In genomic region chr16:3152273-3153076, GRCh38 we compare ENCODE assay signal across 1 cellular context.
TF ChIP-seq lines count a peak whose summit lies in the region.

No MANE protein-coding gene starts in this region.

TF ChIP-seq in WTC11, 78 proteins besides CTCF, POLR2A, EP300 and RAD21 (continued from another document):
- TF ChIP-seq, protein P1, sequence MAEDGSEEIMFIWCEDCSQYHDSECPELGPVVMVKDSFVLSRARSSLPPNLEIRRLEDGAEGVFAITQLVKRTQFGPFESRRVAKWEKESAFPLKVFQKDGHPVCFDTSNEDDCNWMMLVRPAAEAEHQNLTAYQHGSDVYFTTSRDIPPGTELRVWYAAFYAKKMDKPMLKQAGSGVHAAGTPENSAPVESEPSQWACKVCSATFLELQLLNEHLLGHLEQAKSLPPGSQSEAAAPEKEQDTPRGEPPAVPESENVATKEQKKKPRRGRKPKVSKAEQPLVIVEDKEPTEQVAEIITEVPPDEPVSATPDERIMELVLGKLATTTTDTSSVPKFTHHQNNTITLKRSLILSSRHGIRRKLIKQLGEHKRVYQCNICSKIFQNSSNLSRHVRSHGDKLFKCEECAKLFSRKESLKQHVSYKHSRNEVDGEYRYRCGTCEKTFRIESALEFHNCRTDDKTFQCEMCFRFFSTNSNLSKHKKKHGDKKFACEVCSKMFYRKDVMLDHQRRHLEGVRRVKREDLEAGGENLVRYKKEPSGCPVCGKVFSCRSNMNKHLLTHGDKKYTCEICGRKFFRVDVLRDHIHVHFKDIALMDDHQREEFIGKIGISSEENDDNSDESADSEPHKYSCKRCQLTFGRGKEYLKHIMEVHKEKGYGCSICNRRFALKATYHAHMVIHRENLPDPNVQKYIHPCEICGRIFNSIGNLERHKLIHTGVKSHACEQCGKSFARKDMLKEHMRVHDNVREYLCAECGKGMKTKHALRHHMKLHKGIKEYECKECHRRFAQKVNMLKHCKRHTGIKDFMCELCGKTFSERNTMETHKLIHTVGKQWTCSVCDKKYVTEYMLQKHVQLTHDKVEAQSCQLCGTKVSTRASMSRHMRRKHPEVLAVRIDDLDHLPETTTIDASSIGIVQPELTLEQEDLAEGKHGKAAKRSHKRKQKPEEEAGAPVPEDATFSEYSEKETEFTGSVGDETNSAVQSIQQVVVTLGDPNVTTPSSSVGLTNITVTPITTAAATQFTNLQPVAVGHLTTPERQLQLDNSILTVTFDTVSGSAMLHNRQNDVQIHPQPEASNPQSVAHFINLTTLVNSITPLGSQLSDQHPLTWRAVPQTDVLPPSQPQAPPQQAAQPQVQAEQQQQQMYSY (CRISPR knock-in tag; IDR thresholded peaks at IDR 0.05) = no peak
- TF ChIP-seq ATF2 (CRISPR knock-in tag; IDR thresholded peaks at IDR 0.05; ENCODE audit: borderline replicate concordance, low read depth) = no peak
- TF ChIP-seq, protein P2, sequence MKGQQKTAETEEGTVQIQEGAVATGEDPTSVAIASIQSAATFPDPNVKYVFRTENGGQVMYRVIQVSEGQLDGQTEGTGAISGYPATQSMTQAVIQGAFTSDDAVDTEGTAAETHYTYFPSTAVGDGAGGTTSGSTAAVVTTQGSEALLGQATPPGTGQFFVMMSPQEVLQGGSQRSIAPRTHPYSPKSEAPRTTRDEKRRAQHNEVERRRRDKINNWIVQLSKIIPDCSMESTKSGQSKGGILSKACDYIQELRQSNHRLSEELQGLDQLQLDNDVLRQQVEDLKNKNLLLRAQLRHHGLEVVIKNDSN (CRISPR knock-in tag; IDR thresholded peaks at IDR 0.05) = peak; percentile 50; the same call in 1 of the 2 replicates
- TF ChIP-seq FOXP1 (CRISPR knock-in tag; IDR thresholded peaks at IDR 0.05; ENCODE audit: borderline replicate concordance) = peak; percentile 19; the same call in 1 of the 2 replicates
- TF ChIP-seq, protein P3, sequence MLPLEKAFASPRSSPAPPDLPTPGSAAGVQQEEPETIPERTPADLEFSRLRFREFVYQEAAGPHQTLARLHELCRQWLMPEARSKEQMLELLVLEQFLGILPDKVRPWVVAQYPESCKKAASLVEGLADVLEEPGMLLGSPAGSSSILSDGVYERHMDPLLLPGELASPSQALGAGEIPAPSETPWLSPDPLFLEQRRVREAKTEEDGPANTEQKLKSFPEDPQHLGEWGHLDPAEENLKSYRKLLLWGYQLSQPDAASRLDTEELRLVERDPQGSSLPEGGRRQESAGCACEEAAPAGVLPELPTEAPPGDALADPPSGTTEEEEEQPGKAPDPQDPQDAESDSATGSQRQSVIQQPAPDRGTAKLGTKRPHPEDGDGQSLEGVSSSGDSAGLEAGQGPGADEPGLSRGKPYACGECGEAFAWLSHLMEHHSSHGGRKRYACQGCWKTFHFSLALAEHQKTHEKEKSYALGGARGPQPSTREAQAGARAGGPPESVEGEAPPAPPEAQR (CRISPR knock-in tag; IDR thresholded peaks at IDR 0.05) = no peak
- TF ChIP-seq ZNF138 (CRISPR knock-in tag; conservative IDR thresholded peaks at IDR 0.05) = no peak
- TF ChIP-seq NFE2L1 (CRISPR knock-in tag; IDR thresholded peaks at IDR 0.05) = no peak
- TF ChIP-seq ZNF396 (CRISPR knock-in tag; IDR thresholded peaks at IDR 0.05; ENCODE audit: borderline replicate concordance) = no peak
- TF ChIP-seq CREM (CRISPR knock-in tag; IDR thresholded peaks at IDR 0.05) = peak; percentile 69; the same call in 1 of the 2 replicates
- TF ChIP-seq SMAD4 (CRISPR knock-in tag; IDR thresholded peaks at IDR 0.05) = no peak
- 0 out of 2 replicates have a peak, but pooled peaks have one; percentile 11 for TF ChIP-seq ZNF121 (CRISPR knock-in tag; IDR thresholded peaks at IDR 0.05)
- TF ChIP-seq RORB (CRISPR knock-in tag; IDR thresholded peaks at IDR 0.05) = no peak
- 0 out of 2 replicates have a peak, but pooled peaks have one; percentile 40 for TF ChIP-seq FOXK1 (CRISPR knock-in tag; IDR thresholded peaks at IDR 0.05)
- TF ChIP-seq, protein P4, sequence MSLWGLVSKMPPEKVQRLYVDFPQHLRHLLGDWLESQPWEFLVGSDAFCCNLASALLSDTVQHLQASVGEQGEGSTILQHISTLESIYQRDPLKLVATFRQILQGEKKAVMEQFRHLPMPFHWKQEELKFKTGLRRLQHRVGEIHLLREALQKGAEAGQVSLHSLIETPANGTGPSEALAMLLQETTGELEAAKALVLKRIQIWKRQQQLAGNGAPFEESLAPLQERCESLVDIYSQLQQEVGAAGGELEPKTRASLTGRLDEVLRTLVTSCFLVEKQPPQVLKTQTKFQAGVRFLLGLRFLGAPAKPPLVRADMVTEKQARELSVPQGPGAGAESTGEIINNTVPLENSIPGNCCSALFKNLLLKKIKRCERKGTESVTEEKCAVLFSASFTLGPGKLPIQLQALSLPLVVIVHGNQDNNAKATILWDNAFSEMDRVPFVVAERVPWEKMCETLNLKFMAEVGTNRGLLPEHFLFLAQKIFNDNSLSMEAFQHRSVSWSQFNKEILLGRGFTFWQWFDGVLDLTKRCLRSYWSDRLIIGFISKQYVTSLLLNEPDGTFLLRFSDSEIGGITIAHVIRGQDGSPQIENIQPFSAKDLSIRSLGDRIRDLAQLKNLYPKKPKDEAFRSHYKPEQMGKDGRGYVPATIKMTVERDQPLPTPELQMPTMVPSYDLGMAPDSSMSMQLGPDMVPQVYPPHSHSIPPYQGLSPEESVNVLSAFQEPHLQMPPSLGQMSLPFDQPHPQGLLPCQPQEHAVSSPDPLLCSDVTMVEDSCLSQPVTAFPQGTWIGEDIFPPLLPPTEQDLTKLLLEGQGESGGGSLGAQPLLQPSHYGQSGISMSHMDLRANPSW (CRISPR knock-in tag; conservative IDR thresholded peaks at IDR 0.05; ENCODE audit: low read depth) = no peak
- TF ChIP-seq, protein P5, sequence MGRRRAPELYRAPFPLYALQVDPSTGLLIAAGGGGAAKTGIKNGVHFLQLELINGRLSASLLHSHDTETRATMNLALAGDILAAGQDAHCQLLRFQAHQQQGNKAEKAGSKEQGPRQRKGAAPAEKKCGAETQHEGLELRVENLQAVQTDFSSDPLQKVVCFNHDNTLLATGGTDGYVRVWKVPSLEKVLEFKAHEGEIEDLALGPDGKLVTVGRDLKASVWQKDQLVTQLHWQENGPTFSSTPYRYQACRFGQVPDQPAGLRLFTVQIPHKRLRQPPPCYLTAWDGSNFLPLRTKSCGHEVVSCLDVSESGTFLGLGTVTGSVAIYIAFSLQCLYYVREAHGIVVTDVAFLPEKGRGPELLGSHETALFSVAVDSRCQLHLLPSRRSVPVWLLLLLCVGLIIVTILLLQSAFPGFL (CRISPR knock-in tag; IDR thresholded peaks at IDR 0.05; ENCODE audit: borderline replicate concordance) = no peak
- TF ChIP-seq, protein P6, sequence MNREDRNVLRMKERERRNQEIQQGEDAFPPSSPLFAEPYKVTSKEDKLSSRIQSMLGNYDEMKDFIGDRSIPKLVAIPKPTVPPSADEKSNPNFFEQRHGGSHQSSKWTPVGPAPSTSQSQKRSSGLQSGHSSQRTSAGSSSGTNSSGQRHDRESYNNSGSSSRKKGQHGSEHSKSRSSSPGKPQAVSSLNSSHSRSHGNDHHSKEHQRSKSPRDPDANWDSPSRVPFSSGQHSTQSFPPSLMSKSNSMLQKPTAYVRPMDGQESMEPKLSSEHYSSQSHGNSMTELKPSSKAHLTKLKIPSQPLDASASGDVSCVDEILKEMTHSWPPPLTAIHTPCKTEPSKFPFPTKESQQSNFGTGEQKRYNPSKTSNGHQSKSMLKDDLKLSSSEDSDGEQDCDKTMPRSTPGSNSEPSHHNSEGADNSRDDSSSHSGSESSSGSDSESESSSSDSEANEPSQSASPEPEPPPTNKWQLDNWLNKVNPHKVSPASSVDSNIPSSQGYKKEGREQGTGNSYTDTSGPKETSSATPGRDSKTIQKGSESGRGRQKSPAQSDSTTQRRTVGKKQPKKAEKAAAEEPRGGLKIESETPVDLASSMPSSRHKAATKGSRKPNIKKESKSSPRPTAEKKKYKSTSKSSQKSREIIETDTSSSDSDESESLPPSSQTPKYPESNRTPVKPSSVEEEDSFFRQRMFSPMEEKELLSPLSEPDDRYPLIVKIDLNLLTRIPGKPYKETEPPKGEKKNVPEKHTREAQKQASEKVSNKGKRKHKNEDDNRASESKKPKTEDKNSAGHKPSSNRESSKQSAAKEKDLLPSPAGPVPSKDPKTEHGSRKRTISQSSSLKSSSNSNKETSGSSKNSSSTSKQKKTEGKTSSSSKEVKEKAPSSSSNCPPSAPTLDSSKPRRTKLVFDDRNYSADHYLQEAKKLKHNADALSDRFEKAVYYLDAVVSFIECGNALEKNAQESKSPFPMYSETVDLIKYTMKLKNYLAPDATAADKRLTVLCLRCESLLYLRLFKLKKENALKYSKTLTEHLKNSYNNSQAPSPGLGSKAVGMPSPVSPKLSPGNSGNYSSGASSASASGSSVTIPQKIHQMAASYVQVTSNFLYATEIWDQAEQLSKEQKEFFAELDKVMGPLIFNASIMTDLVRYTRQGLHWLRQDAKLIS (CRISPR knock-in tag; IDR thresholded peaks at IDR 0.05; ENCODE audit: borderline replicate concordance) = no peak
- TF ChIP-seq, protein P7, sequence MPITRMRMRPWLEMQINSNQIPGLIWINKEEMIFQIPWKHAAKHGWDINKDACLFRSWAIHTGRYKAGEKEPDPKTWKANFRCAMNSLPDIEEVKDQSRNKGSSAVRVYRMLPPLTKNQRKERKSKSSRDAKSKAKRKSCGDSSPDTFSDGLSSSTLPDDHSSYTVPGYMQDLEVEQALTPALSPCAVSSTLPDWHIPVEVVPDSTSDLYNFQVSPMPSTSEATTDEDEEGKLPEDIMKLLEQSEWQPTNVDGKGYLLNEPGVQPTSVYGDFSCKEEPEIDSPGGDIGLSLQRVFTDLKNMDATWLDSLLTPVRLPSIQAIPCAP (CRISPR knock-in tag; IDR thresholded peaks at IDR 0.05) = no peak
- TF ChIP-seq ZNF671 (CRISPR knock-in tag; IDR thresholded peaks at IDR 0.05) = 0 out of 2 replicates have a peak, but pooled peaks have one; percentile 77
- no peak for TF ChIP-seq GRHL2 (CRISPR knock-in tag; IDR thresholded peaks at IDR 0.05; ENCODE audit: insufficient replicate concordance, severe bottlenecking)
- no peak for TF ChIP-seq ELF4 (CRISPR knock-in tag; IDR thresholded peaks at IDR 0.05; ENCODE audit: low read depth)
- TF ChIP-seq, protein P8, sequence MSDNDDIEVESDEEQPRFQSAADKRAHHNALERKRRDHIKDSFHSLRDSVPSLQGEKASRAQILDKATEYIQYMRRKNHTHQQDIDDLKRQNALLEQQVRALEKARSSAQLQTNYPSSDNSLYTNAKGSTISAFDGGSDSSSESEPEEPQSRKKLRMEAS (CRISPR knock-in tag; IDR thresholded peaks at IDR 0.05) = peak; percentile 79
- no peak for TF ChIP-seq CDX4 (CRISPR knock-in tag; IDR thresholded peaks at IDR 0.05; ENCODE audit: borderline replicate concordance)
- peak; percentile 14; the same call in 1 of the 2 replicates for TF ChIP-seq ETV6 (CRISPR knock-in tag; IDR thresholded peaks at IDR 0.05)
- TF ChIP-seq, protein P9, sequence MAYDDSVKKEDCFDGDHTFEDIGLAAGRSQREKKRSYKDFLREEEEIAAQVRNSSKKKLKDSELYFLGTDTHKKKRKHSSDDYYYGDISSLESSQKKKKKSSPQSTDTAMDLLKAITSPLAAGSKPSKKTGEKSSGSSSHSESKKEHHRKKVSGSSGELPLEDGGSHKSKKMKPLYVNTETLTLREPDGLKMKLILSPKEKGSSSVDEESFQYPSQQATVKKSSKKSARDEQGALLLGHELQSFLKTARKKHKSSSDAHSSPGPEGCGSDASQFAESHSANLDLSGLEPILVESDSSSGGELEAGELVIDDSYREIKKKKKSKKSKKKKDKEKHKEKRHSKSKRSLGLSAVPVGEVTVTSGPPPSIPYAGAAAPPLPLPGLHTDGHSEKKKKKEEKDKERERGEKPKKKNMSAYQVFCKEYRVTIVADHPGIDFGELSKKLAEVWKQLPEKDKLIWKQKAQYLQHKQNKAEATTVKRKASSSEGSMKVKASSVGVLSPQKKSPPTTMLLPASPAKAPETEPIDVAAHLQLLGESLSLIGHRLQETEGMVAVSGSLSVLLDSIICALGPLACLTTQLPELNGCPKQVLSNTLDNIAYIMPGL (CRISPR knock-in tag; IDR thresholded peaks at IDR 0.05) = peak; percentile 100
